In genomic region chr12:12461281-12461922, GRCh38 we compare ENCODE assay signal across 16 cellular contexts.
DNase-seq lines count a peak whose midpoint lies in the region; ATAC-seq lines count a peak whose summit lies in the region.
"Had no signal": no experiment of that assay in that cellular context is flagged by ENCODE, and none has a peak within 500 bp of the region (broad histone marks: within the 10 kb centered on the region; RNA-seq: fewer than 3 reads in every experiment).

No MANE protein-coding gene starts in this region.

- no peaks in the 10 kb centered on the region for H3K36me3 ChIP-seq in CD8-positive, alpha-beta memory T cell (ENCODE audit: insufficient read depth, low read length)
- H3K36me3 ChIP-seq: cardiac muscle cell, right lobe of liver had no signal

- H3K36me3 Mint-ChIP-seq in CD8-positive, alpha-beta memory T cell, result peaks cover 9 to 29% (median 11%) of the 10 kb centered on the region in 3 donors
- peaks cover 14% of the 10 kb centered on the region for H3K36me3 Mint-ChIP-seq in activated naive CD4-positive, alpha-beta T cell treated with anti-CD3 and anti-CD28 coated beads for 36 hours (ENCODE audit: low read depth)

- peaks cover 25% of the 10 kb centered on the region for H3K4me1 ChIP-seq in CD8-positive, alpha-beta memory T cell (ENCODE audit: insufficient read depth, low read length)
- H3K4me1 ChIP-seq: right lobe of liver had no signal

- no peaks in the 10 kb centered on the region for H3K27me3 Mint-ChIP-seq in CD8-positive, alpha-beta memory T cell
- no peaks in the 10 kb centered on the region for H3K27me3 Mint-ChIP-seq in activated naive CD4-positive, alpha-beta T cell treated with anti-CD3 and anti-CD28 coated beads for 36 hours (ENCODE audit: low read depth)
- H3K27me3 Mint-ChIP-seq: B cell had no signal

- peak overlapping the region in 5 of 7 donors; percentile 7 to 66 (median 42) for H3K4me3 Mint-ChIP-seq in CD8-positive, alpha-beta memory T cell
- peak overlapping the region; percentile 35 for H3K4me3 Mint-ChIP-seq in activated naive CD4-positive, alpha-beta T cell treated with anti-CD3 and anti-CD28 coated beads for 36 hours
- H3K4me3 Mint-ChIP-seq: B cell had no signal

- CTCF ChIA-PET in CD8-positive, alpha-beta memory T cell (lab: Charles Lee), result interaction anchor here (1.2 to 1.9 kb wide), 4 partner anchors 11 to 275 kb away, joined by 3 to 8 read pairs (median 4); no protein-coding TSS in a partner anchor
- CTCF ChIA-PET in activated naive CD4-positive, alpha-beta T cell treated with anti-CD3 and anti-CD28 coated beads for 36 hours (lab: Charles Lee), result interaction anchor here (0.6 to 2.1 kb wide), 11 partner anchors 10 to 100 kb away, joined by 3 to 10 read pairs (median 3); no protein-coding TSS in a partner anchor

- intact Hi-C loops in activated naive CD4-positive, alpha-beta T cell treated with anti-CD3 and anti-CD28 coated beads for 36 hours (cut with micrococcal nuclease), result loop anchor here (1.0 to 5.0 kb wide), 6 partner anchors 14 to 146 kb away; partner anchors contain the start of gene DUSP16

- H3K27ac Mint-ChIP-seq in CD8-positive, alpha-beta memory T cell, result peak overlapping the region; percentile 40 to 91 (median 75)
- peak overlapping the region; percentile 90 for H3K27ac Mint-ChIP-seq in activated naive CD4-positive, alpha-beta T cell treated with anti-CD3 and anti-CD28 coated beads for 36 hours
- H3K27ac Mint-ChIP-seq: B cell had no signal

- no peaks in the 10 kb centered on the region for H3K9me3 ChIP-seq in CD8-positive, alpha-beta memory T cell (ENCODE audit: low read length)
- H3K9me3 ChIP-seq: heart right ventricle, right lobe of liver had no signal

- ATAC-seq in HG02642 (IDR thresholded peaks at IDR 0.05; ENCODE audit: poor library complexity, unreplicated experiment), result no peak
- ATAC-seq: heart right ventricle, right lobe of liver, Right ventricle myocardium inferior had no signal

- no peaks in the 10 kb centered on the region for H3K9me3 Mint-ChIP-seq in CD8-positive, alpha-beta memory T cell
- H3K9me3 Mint-ChIP-seq in activated naive CD4-positive, alpha-beta T cell treated with anti-CD3 and anti-CD28 coated beads for 36 hours, result no peaks in the 10 kb centered on the region

- no peak for DNase-seq in CD8-positive, alpha-beta memory T cell
- DNase-seq in NCI-H774 (lab: John Stamatoyannopoulos, UW) (peak; percentile 9), SW 1271 (lab: John Stamatoyannopoulos, UW) (no peak), epidermal melanocyte (ENCODE audit: insufficient read length, low spot score) (no peak)
- DNase-seq in activated naive CD4-positive, alpha-beta T cell treated with anti-CD3 and anti-CD28 coated beads for 36 hours, result peak; percentile 71
- DNase-seq in stimulated activated CD4-positive, alpha-beta T cell treated with anti-CD3 and anti-CD28 coated beads, Interleukin-15, amount 100 ng/mL, for 24 hours, result peak; percentile 67
- DNase-seq: activated CD4-positive, CD25-positive, alpha-beta regulatory T cell; HCEC 1CT; heart right ventricle; midbrain; NCI-H226; right lobe of liver had no signal

- no peak overlapping the region for H3K4me3 ChIP-seq in CD8-positive, alpha-beta memory T cell (ENCODE audit: low read length)
- H3K4me3 ChIP-seq: cardiac muscle cell, heart right ventricle, right lobe of liver had no signal

- H3K27me3 ChIP-seq in CD8-positive, alpha-beta memory T cell (ENCODE audit: insufficient read depth, low read length, poor library complexity, severe bottlenecking), result no peaks in the 10 kb centered on the region
- H3K27me3 ChIP-seq: cardiac muscle cell, heart right ventricle, right lobe of liver had no signal

- H3K4me1 Mint-ChIP-seq in CD8-positive, alpha-beta memory T cell, result peaks cover 46 to 77% (median 72%) of the 10 kb centered on the region in 3 donors
- peaks cover 79% of the 10 kb centered on the region for H3K4me1 Mint-ChIP-seq in activated naive CD4-positive, alpha-beta T cell treated with anti-CD3 and anti-CD28 coated beads for 36 hours (ENCODE audit: low read depth)

- no peak overlapping the region for H3K27ac ChIP-seq in CD8-positive, alpha-beta memory T cell (ENCODE audit: low read depth, low read length)
- H3K27ac ChIP-seq: cardiac muscle cell, heart right ventricle, right lobe of liver had no signal

- POLR2A ChIA-PET in CD8-positive, alpha-beta memory T cell (lab: Charles Lee), result interaction anchor here (0.7 to 1.1 kb wide), 2 partner anchors 13 to 76 kb away, joined by 3 to 4 read pairs; no protein-coding TSS in a partner anchor

Comparison
In these comparisons a context has a peak if more than half of its experiments do, and no peak if none do; other contexts are left out.
1. DNase-seq: peak in NCI-H774 (single experiment), activated naive CD4-positive, alpha-beta T cell treated with anti-CD3 and anti-CD28 coated beads for 36 hours (single experiment) and stimulated activated CD4-positive, alpha-beta T cell treated with anti-CD3 and anti-CD28 coated beads, Interleukin-15, amount 100 ng/mL, for 24 hours (single experiment); none in CD8-positive, alpha-beta memory T cell (0 of 5), SW 1271 (0 of 2) and epidermal melanocyte (single experiment).